In the genomic region with DNA sequence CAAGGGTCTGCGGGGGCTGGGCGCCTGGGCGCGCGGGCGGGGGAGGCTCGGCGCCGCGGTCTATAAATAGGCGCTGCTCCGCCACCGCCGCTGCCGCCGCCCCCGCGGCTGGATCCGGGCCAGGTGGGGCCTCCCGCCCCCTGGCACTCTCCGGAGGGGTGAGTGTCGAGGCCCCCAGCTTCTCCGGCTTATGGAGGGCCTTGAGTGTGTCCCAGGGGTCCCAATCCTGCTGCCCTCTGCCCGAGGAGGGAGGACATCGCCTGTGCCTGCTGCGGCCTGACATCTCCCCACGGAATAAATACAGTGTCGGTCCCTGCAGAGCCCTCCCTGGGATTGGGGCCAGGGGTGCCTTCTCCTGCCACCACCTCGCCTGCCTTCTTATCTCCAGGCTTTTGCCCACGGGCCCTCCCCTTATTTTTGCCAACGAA, we compare ENCODE assay signal across 9 cellular contexts. TPM values are rescaled to one million over a fixed set of nuclear protein-coding genes. Genes with fewer than 3 reads are reported as not detected.
DNase-seq lines count a peak whose midpoint lies in the region; ATAC-seq and TF ChIP-seq lines count a peak whose summit lies in the region.
"Had no signal": no experiment of that assay in that cellular context is flagged by ENCODE, and none has a peak within 500 bp of the region (broad histone marks: within the 10 kb centered on the region; RNA-seq: fewer than 3 reads in every experiment).

No MANE protein-coding gene starts in this region.

- H3K27me3 ChIP-seq in skeletal muscle tissue (ENCODE audit: control insufficient read depth in 3 of 3, insufficient read depth in 3 of 3, low read length in 3 of 3): peaks cover 4 to 24% (median 8%) of the 10 kb centered on the region in 3 donors

- peak overlapping the region; percentile 68 for H3K4me3 ChIP-seq in fibroblast of the aortic adventitia (ENCODE audit: low read depth, low read length)
- peak overlapping the region in 2 of 3 donors; percentile 71 to 72 for H3K4me3 ChIP-seq in skeletal muscle tissue (ENCODE audit: low read length in 3 of 3)

- H3K4me1 ChIP-seq in skeletal muscle tissue (ENCODE audit: control insufficient read depth in 3 of 3, insufficient read depth in 3 of 3, low read length in 3 of 3): peaks cover 13 to 31% (median 29%) of the 10 kb centered on the region in 3 donors

- peaks cover 0 to 3% (median 2%) of the 10 kb centered on the region in 3 donors for H3K36me3 ChIP-seq in skeletal muscle tissue (ENCODE audit: control insufficient read depth in 3 of 3, insufficient read depth in 3 of 3, low read length in 3 of 3)

- H3K9me3 ChIP-seq in skeletal muscle tissue (ENCODE audit: control insufficient read depth in 3 of 3, low read length in 3 of 3): no peaks in the 10 kb centered on the region

- TF ChIP-seq CTCF in VCaP (conservative IDR thresholded peaks at IDR 0.05) (no peak), fibroblast of the aortic adventitia (IDR thresholded peaks at IDR 0.05; ENCODE audit: insufficient read depth, low read length) (no peak)

- DNase-seq in GM03348 (ENCODE audit: low spot score) (peak; percentile 46), fibroblast of the aortic adventitia (ENCODE audit: low read depth) (no peak), epidermal melanocyte (ENCODE audit: insufficient read length, low spot score) (no peak), GM19240 (ENCODE audit: insufficient read length, low spot score) (no peak), NCI-H446 (lab: John Stamatoyannopoulos, UW) (no peak)
- DNase-seq: NCI-H526 had no signal

- no peak for ATAC-seq in HG03469 (IDR thresholded peaks at IDR 0.05; ENCODE audit: unreplicated experiment)

- peak overlapping the region; percentile 78; the same call in 1 of the 2 replicates for H3K27ac ChIP-seq in VCaP
- H3K27ac ChIP-seq in skeletal muscle tissue (ENCODE audit: low read depth, low read length): no peak overlapping the region

- H3K9ac ChIP-seq in skeletal muscle tissue (ENCODE audit: low read depth in 1 of 3, low read length in 3 of 3): peak overlapping the region in 2 of 3 donors; percentile 32 to 74

RNA-seq across cellular contexts. Expression of a gene that starts 4.3 kb away (rescaled TPM):
- 2.1 and 20.1 TPM in 2 replicates for total RNA-seq in fibroblast of the aortic adventitia (ENCODE audit: low replicate concordance)
- total RNA-seq in skeletal muscle tissue: 6.8 TPM

RNA-seq across cellular contexts. Expression of a gene that starts 4.8 kb away (rescaled TPM):
- total RNA-seq in fibroblast of the aortic adventitia (ENCODE audit: low replicate concordance): 18.4 and 62.3 TPM in 2 replicates
- total RNA-seq in skeletal muscle tissue: 28.7 TPM

RNA-seq across cellular contexts. Expression of a gene that starts 41.5 kb away (rescaled TPM):
- 2.8 TPM in 1 of 2 replicates, not detected in the other for total RNA-seq in fibroblast of the aortic adventitia (ENCODE audit: low replicate concordance)
- total RNA-seq in skeletal muscle tissue: 4.2 TPM
